ENCODE assay signal across 20 cellular contexts in genomic region chr6:7224726-7225125, GRCh38.
DNase-seq lines count a peak whose midpoint lies in the region; ATAC-seq, FAIRE-seq and TF ChIP-seq lines count a peak whose summit lies in the region.
"Had no signal": no experiment of that assay in that cellular context is flagged by ENCODE, and none has a peak within 500 bp of the region (broad histone marks: within the 10 kb centered on the region; RNA-seq: fewer than 3 reads in every experiment).

No MANE protein-coding gene starts in this region.

- no peaks in the 10 kb centered on the region for H3K9me3 Mint-ChIP-seq in GM23338
- no peaks in the 10 kb centered on the region for H3K9me3 Mint-ChIP-seq in T-cell
- H3K9me3 Mint-ChIP-seq: brain, IgD-negative memory B cell, mesothelial cell of epicardium had no signal

- H3K4me1 Mint-ChIP-seq in GM23338 = peaks cover 21% of the 10 kb centered on the region
- H3K4me1 Mint-ChIP-seq in T-cell = peaks cover 0 to 7% (median 0%) of the 10 kb centered on the region in 3 donors

- H3K27me3 Mint-ChIP-seq in GM23338 (ENCODE audit: insufficient read depth, low read depth, poor library complexity) = peaks cover 7% of the 10 kb centered on the region
- H3K27me3 Mint-ChIP-seq in T-cell = no peaks in the 10 kb centered on the region
- H3K27me3 Mint-ChIP-seq: IgD-negative memory B cell had no signal

- no peaks in the 10 kb centered on the region for H3F3A ChIP-seq in GM23338 (replicated peaks; ENCODE audit: low read depth)

- ATAC-seq in GM23338 (peak; percentile 35), T-cell (replicated peaks in 1 of 4) (no peak), Right ventricle myocardium superior (ENCODE audit: poor library complexity) (peak; percentile 55), pancreas (peak in 2 of 4 donors; percentile 15 to 29), HG03457 (IDR thresholded peaks at IDR 0.05; ENCODE audit: unreplicated experiment) (no peak)

- TF ChIP-seq CTCF in GM23338 (conservative IDR thresholded peaks at IDR 0.05; ENCODE audit: low read depth in 2 of 2) (no peak), pancreas (IDR thresholded peaks at IDR 0.05) (no peak)

- H3K27ac ChIP-seq in GM23338 (ENCODE audit: low read depth) (no peak overlapping the region), pancreas (peak overlapping the region in 3 of 4 donors; percentile 3 to 56 (median 24))
- H3K27ac ChIP-seq: dorsolateral prefrontal cortex, tibial nerve had no signal

- WGBS in pancreas, 2 donors = 48 to 57% methylated on average over 9 of the region's 9 CpGs

- peaks cover 41% of the 10 kb centered on the region for H3K36me3 Mint-ChIP-seq in GM23338 (ENCODE audit: low read depth)
- peaks cover 59% of the 10 kb centered on the region for H3K36me3 Mint-ChIP-seq in T-cell

- DNase-seq in GM23338 (ENCODE audit: low spot score) (no peak), T-cell (no peak), Right ventricle myocardium superior (no peak), pancreas (no peak), EL (no peak), NCI-H510A treated with DMSO at 0.1 percent for 48 hours (lab: John Stamatoyannopoulos, UW) (no peak)
- DNase-seq: activated CD4-positive, CD25-positive, alpha-beta regulatory T cell treated with anti-CD3 and anti-CD28 coated beads, Interleukin-2, amount 50 U/mL, for 72 hours; activated naive CD4-positive, alpha-beta T cell; dorsolateral prefrontal cortex; head of caudate nucleus; kidney; NCI-H1048; NCI-H82; T-helper 1 cell had no signal

- H3K27ac Mint-ChIP-seq in GM23338 (peak overlapping the region; percentile 80), T-cell (peak overlapping the region; percentile 39 to 49)
- H3K27ac Mint-ChIP-seq: mesothelial cell of epicardium had no signal

- H3K79me2 ChIP-seq in GM23338 (replicated peaks; ENCODE audit: insufficient read depth) = no peaks in the 10 kb centered on the region

- H3K9me3 ChIP-seq in pancreas = no peaks in the 10 kb centered on the region
- H3K9me3 ChIP-seq: tibial nerve had no signal

- POLR2A ChIA-PET in T-cell (lab: Charles Lee) = no interaction called here

- H2AFZ ChIP-seq in GM23338 = no peak overlapping the region

- no peaks in the 10 kb centered on the region for H3K27me3 ChIP-seq in GM23338 (ENCODE audit: insufficient read depth)
- no peaks in the 10 kb centered on the region for H3K27me3 ChIP-seq in pancreas
- H3K27me3 ChIP-seq: dorsolateral prefrontal cortex, tibial nerve had no signal

- H3K36me3 ChIP-seq in GM23338 (ENCODE audit: insufficient read depth) (no peaks in the 10 kb centered on the region; the same call in 1 of the 2 replicates), pancreas (peaks cover 0 to 26% (median 14%) of the 10 kb centered on the region in 3 donors)

- H3K4me1 ChIP-seq in GM23338 (ENCODE audit: insufficient read depth) = no peaks in the 10 kb centered on the region
- peaks cover 24 to 33% (median 31%) of the 10 kb centered on the region in 3 donors for H3K4me1 ChIP-seq in pancreas

- H3K4me3 Mint-ChIP-seq in GM23338 (no peak overlapping the region), T-cell (no peak overlapping the region)
- H3K4me3 Mint-ChIP-seq: brain, IgD-negative memory B cell, mesothelial cell of epicardium had no signal

- peak overlapping the region; percentile 52; the same call in 1 of the 2 replicates for H3K4me2 ChIP-seq in GM23338

- no peaks in the 10 kb centered on the region for H4K20me1 ChIP-seq in GM23338 (replicated peaks; ENCODE audit: insufficient read depth)

- CTCF ChIA-PET in T-cell (lab: Charles Lee) = no interaction called here

- H3K9me2 ChIP-seq in GM23338 (ENCODE audit: insufficient read depth) = no peaks in the 10 kb centered on the region

- H3K4me3 ChIP-seq in GM23338 (no peak overlapping the region), pancreas (no peak overlapping the region)
- H3K4me3 ChIP-seq: dorsolateral prefrontal cortex, tibial nerve had no signal

- intact Hi-C loops in Right ventricle myocardium superior (cut with DNase I) (no loop called here), pancreas (cut with DNase I) (no loop called here)

- FAIRE-seq in pancreas (lab: Jason Lieb, UNC) = no peak
- FAIRE-seq: kidney, RCC 7860 had no signal

TF ChIP-seq in GM23338, 12 proteins besides CTCF, POLR2A, EP300 and RAD21:
- no peak for TF ChIP-seq STAT1 (IDR thresholded peaks at IDR 0.05; ENCODE audit: unreplicated experiment)
- no peak for TF ChIP-seq ZNF331 (CRISPR knock-in tag; IDR thresholded peaks at IDR 0.05; ENCODE audit: low read depth)
- TF ChIP-seq CREB1 (CRISPR knock-in tag; IDR thresholded peaks at IDR 0.05; ENCODE audit: low read depth) = no peak
- no peak for TF ChIP-seq ZNF462 (CRISPR knock-in tag; IDR thresholded peaks at IDR 0.05)
- TF ChIP-seq NANOG (IDR thresholded peaks at IDR 0.05; ENCODE audit: borderline replicate concordance) = no peak
- no peak for TF ChIP-seq ETS1 (IDR thresholded peaks at IDR 0.05)
- no peak for TF ChIP-seq JUNB (IDR thresholded peaks at IDR 0.05; ENCODE audit: unreplicated experiment)
- TF ChIP-seq ZNF114 (CRISPR knock-in tag; IDR thresholded peaks at IDR 0.05) = no peak

Comparison
In these comparisons a context has a peak if more than half of its experiments do, and no peak if none do; other contexts are left out.
1. ATAC-seq: peak in GM23338 (single experiment) and Right ventricle myocardium superior (single experiment); none in T-cell (0 of 4) and HG03457 (single experiment).